ENCODE assay signal across 12 cellular contexts in the genomic region with DNA sequence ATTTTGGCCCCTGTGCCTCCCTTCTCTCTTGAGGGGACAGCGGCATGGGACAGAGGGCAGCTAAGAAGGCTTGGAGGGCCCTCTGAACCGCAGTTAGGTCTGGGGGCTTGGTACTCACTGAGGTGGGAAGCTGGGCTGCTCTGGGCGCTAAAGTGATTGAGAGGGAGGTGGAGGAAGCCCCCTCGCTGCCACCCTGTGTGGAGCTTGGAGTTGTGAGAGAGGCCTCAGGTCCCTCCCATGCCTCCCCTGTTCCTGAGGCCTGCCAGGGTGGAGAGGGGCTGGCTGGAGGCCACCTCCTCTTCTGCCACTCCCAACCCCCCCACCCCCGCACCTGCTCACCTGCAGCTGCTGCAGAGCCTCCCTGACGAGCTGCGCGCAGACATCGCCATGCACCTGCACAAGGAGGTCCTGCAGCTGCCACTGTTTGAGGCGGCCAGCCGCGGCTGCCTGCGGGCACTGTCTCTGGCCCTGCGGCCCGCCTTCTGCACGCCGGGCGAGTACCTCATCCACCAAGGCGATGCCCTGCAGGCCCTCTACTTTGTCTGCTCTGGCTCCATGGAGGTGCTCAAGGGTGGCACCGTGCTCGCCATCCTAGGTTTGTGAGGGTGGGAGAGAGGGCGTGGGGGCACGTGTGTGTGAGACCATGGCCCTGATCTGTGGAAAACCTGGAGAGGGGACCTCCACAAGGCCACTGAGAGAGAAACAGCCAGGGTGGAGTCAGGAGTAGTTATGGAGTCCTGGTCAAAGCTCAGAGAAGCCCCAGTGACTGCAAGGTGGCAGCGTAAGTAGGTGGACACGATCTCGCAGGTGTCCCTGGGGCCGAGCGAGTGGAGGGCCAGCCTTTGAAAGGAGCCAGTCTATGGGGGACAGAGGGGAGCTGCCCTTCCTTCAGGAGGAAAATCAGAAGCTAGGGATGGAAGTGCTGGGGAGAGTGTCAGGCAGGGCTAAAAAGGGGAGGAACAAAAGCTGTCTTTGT. TPM values are rescaled to one million over a fixed set of nuclear protein-coding genes. Genes with fewer than 3 reads are reported as not detected.
A peak's percentile ranks its signal among the peaks of the same experiment; 100 is the strongest.
DNase-seq lines count a peak whose midpoint lies in the region; ATAC-seq and TF ChIP-seq lines count a peak whose summit lies in the region.
"Had no signal": no experiment of that assay in that cellular context is flagged by ENCODE, and none has a peak within 500 bp of the region (broad histone marks: within the 10 kb centered on the region; RNA-seq: fewer than 3 reads in every experiment).

No MANE protein-coding gene starts in this region.

- peak overlapping the region; percentile 4 for H3K9ac ChIP-seq in NT2/D1 (ENCODE audit: insufficient read length, low read depth)

- no peak overlapping the region for H3K27ac ChIP-seq in ascending aorta
- H3K27ac ChIP-seq: left lung, prostate gland had no signal

- H3K9me3 ChIP-seq in NT2/D1 (ENCODE audit: insufficient read depth, low read length): no peaks in the 10 kb centered on the region
- H3K9me3 ChIP-seq in ascending aorta: no peaks in the 10 kb centered on the region
- H3K9me3 ChIP-seq: left lung, prostate gland had no signal

- H3K36me3 ChIP-seq in NT2/D1 (ENCODE audit: insufficient read depth, insufficient read length, low read length) (no peaks in the 10 kb centered on the region), ascending aorta (no peaks in the 10 kb centered on the region)
- H3K36me3 ChIP-seq: left lung, prostate gland had no signal

- peak; percentile 94 for DNase-seq in COR-L47 (lab: John Stamatoyannopoulos, UW)
- DNase-seq in NCI-H1105 (lab: John Stamatoyannopoulos, UW): peak; percentile 76
- DNase-seq in NT2/D1 (ENCODE audit: low read depth, low spot score): no peak
- no peak for DNase-seq in left colon
- DNase-seq in ascending aorta (ENCODE audit: low spot score in 2 of 2): no peak
- DNase-seq: Calu3, NCI-H524 treated with DMSO at 0.1 percent for 48 hours had no signal

- ATAC-seq in left colon: peak; percentile 44
- ATAC-seq in GM21619 (IDR thresholded peaks at IDR 0.05; ENCODE audit: unreplicated experiment): no peak
- ATAC-seq in GM19452 (IDR thresholded peaks at IDR 0.05; ENCODE audit: unreplicated experiment): no peak
- ATAC-seq in HG02885 (IDR thresholded peaks at IDR 0.05; ENCODE audit: poor library complexity, unreplicated experiment): no peak

- H3K4me1 ChIP-seq in NT2/D1 (ENCODE audit: insufficient read depth, insufficient read length) (peaks cover 9% of the 10 kb centered on the region), ascending aorta (peaks cover 2 to 5% of the 10 kb centered on the region in 2 donors)
- H3K4me1 ChIP-seq: prostate gland had no signal

- no peak overlapping the region for H3K4me3 ChIP-seq in NT2/D1 (ENCODE audit: insufficient read length, low read depth)
- peak overlapping the region in 1 of 2 donors; percentile 62 for H3K4me3 ChIP-seq in ascending aorta

- intact Hi-C loops in left colon (cut with DNase I, micrococcal nuclease): no loop called here
- intact Hi-C loops in ascending aorta (cut with DNase I): no loop called here

- H3K27me3 ChIP-seq in NT2/D1 (ENCODE audit: insufficient read depth, insufficient read length) (no peaks in the 10 kb centered on the region), ascending aorta (no peaks in the 10 kb centered on the region)

- TF ChIP-seq CTCF in ascending aorta (IDR thresholded peaks at IDR 0.05): no peak

RNA-seq across cellular contexts. Expression of a gene that starts 11.2 kb away (rescaled TPM):
- total RNA-seq in left colon (under 1 TPM in 1 of 2 donors, not detected in 1; 0.14 TPM), ascending aorta (not detected)

RNA-seq across cellular contexts. Expression of a gene that starts 17.9 kb away (rescaled TPM):
- total RNA-seq in left colon: 10 to 100 TPM; 62.3 to 66.1 TPM
- total RNA-seq in ascending aorta: 66.8 TPM

RNA-seq across cellular contexts. Expression of a gene that starts 55.4 kb away (rescaled TPM):
- under 1 TPM; 0.25 to 0.31 TPM for total RNA-seq in left colon
- total RNA-seq in ascending aorta: not detected

Comparison
In these comparisons a context has a peak if more than half of its experiments do, and no peak if none do; other contexts are left out.
1. DNase-seq: peak in COR-L47 (single experiment) and NCI-H1105 (single experiment); none in NT2/D1 (single experiment), left colon (0 of 2) and ascending aorta (0 of 2).